In genomic region chr7:87003872-87004798, GRCh38 we compare ENCODE assay signal across 1 cellular context.
A peak's percentile ranks its signal among the peaks of the same experiment; 100 is the strongest.
TF ChIP-seq lines count a peak whose summit lies in the region.

No MANE protein-coding gene starts in this region.

TF ChIP-seq in K562, 482 proteins besides CTCF, POLR2A, EP300 and RAD21 (continued from another document and continues in another):
- TF ChIP-seq U2AF1 (optimal IDR thresholded peaks at IDR 0.05; ENCODE audit: low read depth, low read length) = no peak
- no peak for TF ChIP-seq ATF2 (CRISPR knock-in tag; IDR thresholded peaks at IDR 0.05)
- 0 out of 4 replicates have a peak, but pooled peaks of 1 of the 2 experiments have one; percentile 11 for TF ChIP-seq MAZ (CRISPR knock-in tag; conservative IDR thresholded peaks at IDR 0.05 in 1 of 2, IDR thresholded peaks at IDR 0.05 in 1 of 2)
- TF ChIP-seq DIDO1 (tag; IDR thresholded peaks at IDR 0.05; ENCODE audit: low read depth) = no peak
- no peak for TF ChIP-seq PTBP1 (IDR thresholded peaks at IDR 0.05; ENCODE audit: low read depth, low read length)
- no peak for TF ChIP-seq ZKSCAN8 (CRISPR knock-in tag; IDR thresholded peaks at IDR 0.05)
- no peak for TF ChIP-seq KLF16 (IDR thresholded peaks at IDR 0.05)
- no peak for TF ChIP-seq SMARCC2 (IDR thresholded peaks at IDR 0.05; ENCODE audit: low read depth)
- TF ChIP-seq POLR2H (tag; IDR thresholded peaks at IDR 0.05; ENCODE audit: low read depth) = no peak
- TF ChIP-seq ASH1L (IDR thresholded peaks at IDR 0.05; ENCODE audit: borderline replicate concordance, low read depth, partially characterized antibody) = no peak
- peak; percentile 85 for TF ChIP-seq L3MBTL2 (IDR thresholded peaks at IDR 0.05)
- no peak for TF ChIP-seq HIVEP1 (CRISPR knock-in tag; IDR thresholded peaks at IDR 0.05)
- no peak; the same call in 1 of the 2 replicates for TF ChIP-seq RREB1 (CRISPR knock-in tag; IDR thresholded peaks at IDR 0.05)
- peak; percentile 40; the same call in 1 of the 2 replicates for TF ChIP-seq EP400 (IDR thresholded peaks at IDR 0.05)
- no peak for TF ChIP-seq ZNF24 (IDR thresholded peaks at IDR 0.05)
- TF ChIP-seq HMBOX1 (IDR thresholded peaks at IDR 0.05) = peak; percentile 37; the same call in 1 of the 2 replicates
- no peak for TF ChIP-seq NR2C2 (CRISPR knock-in tag; IDR thresholded peaks at IDR 0.05)
- peak; percentile 57 for TF ChIP-seq NR2C2 (tag; IDR thresholded peaks at IDR 0.05)
- TF ChIP-seq MITF (IDR thresholded peaks at IDR 0.05) = peak; percentile 91
- TF ChIP-seq MCM2 (IDR thresholded peaks at IDR 0.05; ENCODE audit: low read depth) = no peak
- TF ChIP-seq NR2C1 (IDR thresholded peaks at IDR 0.05) = 0 out of 2 replicates have a peak, but pooled peaks have one; percentile 28
- TF ChIP-seq NR2C1 (tag; IDR thresholded peaks at IDR 0.05) = no peak
- peak; percentile 83; the same call in 1 of the 2 replicates for TF ChIP-seq MYNN (IDR thresholded peaks at IDR 0.05)
- no peak for TF ChIP-seq MYNN (CRISPR knock-in tag; IDR thresholded peaks at IDR 0.05)
- no peak for TF ChIP-seq SRSF7 (optimal IDR thresholded peaks at IDR 0.05; ENCODE audit: low read depth, low read length)
- TF ChIP-seq NFATC3 (IDR thresholded peaks at IDR 0.05) = no peak
- TF ChIP-seq REST (CRISPR knock-in tag; IDR thresholded peaks at IDR 0.05; ENCODE audit: low read depth) = no peak
- TF ChIP-seq, protein P1, sequence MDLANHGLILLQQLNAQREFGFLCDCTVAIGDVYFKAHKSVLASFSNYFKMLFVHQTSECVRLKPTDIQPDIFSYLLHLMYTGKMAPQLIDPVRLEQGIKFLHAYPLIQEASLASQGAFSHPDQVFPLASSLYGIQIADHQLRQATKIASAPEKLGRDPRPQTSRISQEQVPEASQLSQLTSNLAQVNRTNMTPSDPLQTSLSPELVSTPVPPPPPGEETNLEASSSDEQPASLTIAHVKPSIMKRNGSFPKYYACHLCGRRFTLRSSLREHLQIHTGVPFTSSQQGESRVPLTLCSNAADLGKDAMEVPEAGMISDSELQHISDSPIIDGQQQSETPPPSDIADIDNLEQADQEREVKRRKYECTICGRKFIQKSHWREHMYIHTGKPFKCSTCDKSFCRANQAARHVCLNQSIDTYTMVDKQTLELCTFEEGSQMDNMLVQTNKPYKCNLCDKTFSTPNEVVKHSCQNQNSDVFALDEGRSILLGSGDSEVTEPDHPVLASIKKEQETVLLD (IDR thresholded peaks at IDR 0.05) = no peak
- no peak for TF ChIP-seq RBBP5 (IDR thresholded peaks at IDR 0.05; ENCODE audit: borderline replicate concordance, insufficient read depth, low read length, poor library complexity, severe bottlenecking)
- no peak for TF ChIP-seq ZNF444 (CRISPR knock-in tag; IDR thresholded peaks at IDR 0.05)
